Comparison of ENCODE assay signal across 8 cellular contexts in genomic region chr7:143837223-143837622, GRCh38.
DNase-seq lines count a peak whose midpoint lies in the region; ATAC-seq and TF ChIP-seq lines count a peak whose summit lies in the region.
"Not testable (repeated sequence)": the region's sequence is repeated elsewhere in the genome, so short reads cannot be mapped to it uniquely, and the experiment has no call there.

No MANE protein-coding gene starts in this region.

- H3K27ac ChIP-seq in DND-41 (ENCODE audit: low read length): not testable (repeated sequence)

- not testable (repeated sequence) for H4K20me1 ChIP-seq in DND-41 (ENCODE audit: insufficient read depth, low read length)

- H2AFZ ChIP-seq in DND-41 (ENCODE audit: low read depth, low read length): not testable (repeated sequence)

- H3K27ac Mint-ChIP-seq in osteocyte (ENCODE audit: unreplicated experiment): not testable (repeated sequence)

- DNase-seq in DND-41 (peak; percentile 89), T-helper 2 cell (peak in 4 of 5 experiments; percentile 75 to 96 (median 90)), osteocyte (ENCODE audit: extremely low spot score, unreplicated experiment) (peak; percentile 98)
- peak; percentile 99 for DNase-seq in activated effector memory CD4-positive, alpha-beta T cell treated with anti-CD3 and anti-CD28 coated beads, Interleukin-2, amount 50 U/mL, for 16 hours
- not testable (repeated sequence) for DNase-seq in fibroblast of the aortic adventitia (ENCODE audit: low read depth)
- DNase-seq in stimulated activated CD8-positive, alpha-beta memory T cell treated with anti-CD3 and anti-CD28 coated beads, Interleukin-4, amount 100 ng/mL, for 48 hours: peak; percentile 99

- not testable (repeated sequence) for H3K4me1 Mint-ChIP-seq in osteocyte (ENCODE audit: unreplicated experiment)

- not testable (repeated sequence) for H3K4me2 ChIP-seq in DND-41 (ENCODE audit: insufficient read depth, low read length)

- peak; percentile 42 for TF ChIP-seq CTCF in DND-41 (IDR thresholded peaks at IDR 0.05; ENCODE audit: borderline replicate concordance, extremely low read depth, low read length, poor library complexity, severe bottlenecking)
- peak; percentile 48 for TF ChIP-seq CTCF in fibroblast of the aortic adventitia (IDR thresholded peaks at IDR 0.05; ENCODE audit: insufficient read depth, low read length)
- peak; percentile 60 for TF ChIP-seq CTCF in osteocyte (IDR thresholded peaks at IDR 0.05)

- H3K36me3 ChIP-seq in DND-41 (ENCODE audit: insufficient read depth, low read length): not testable (repeated sequence)

- H3K9me3 Mint-ChIP-seq in osteocyte (ENCODE audit: unreplicated experiment): not testable (repeated sequence)

- H3K27me3 Mint-ChIP-seq in osteocyte (ENCODE audit: unreplicated experiment): not testable (repeated sequence)

- ATAC-seq in DND-41 (ENCODE audit: insufficient read depth, low read depth): peak; percentile 75
- ATAC-seq in GM21367 (IDR thresholded peaks at IDR 0.05; ENCODE audit: unreplicated experiment): peak; percentile 52
- ATAC-seq in HG03135 (IDR thresholded peaks at IDR 0.05; ENCODE audit: unreplicated experiment): peak; percentile 69

- H3K4me3 Mint-ChIP-seq in osteocyte (ENCODE audit: unreplicated experiment): not testable (repeated sequence)

- not testable (repeated sequence) for H3K27me3 ChIP-seq in DND-41 (ENCODE audit: insufficient read depth, low read length, poor library complexity)

- H3K36me3 Mint-ChIP-seq in osteocyte (ENCODE audit: unreplicated experiment): not testable (repeated sequence)

- H3K9me3 ChIP-seq in DND-41 (ENCODE audit: insufficient read depth, low read length, severe bottlenecking): not testable (repeated sequence)

- H3K9ac ChIP-seq in DND-41 (ENCODE audit: low read depth, low read length): not testable (repeated sequence)

- peak overlapping the region in 1 of 2 experiments; percentile 44; a peak in 1 of 4 replicates for H3K4me3 ChIP-seq in DND-41 (ENCODE audit: low read depth in 1 of 2, low read length in 2 of 2)
- H3K4me3 ChIP-seq in fibroblast of the aortic adventitia (ENCODE audit: low read depth, low read length): not testable (repeated sequence)

- H3K4me1 ChIP-seq in DND-41 (ENCODE audit: insufficient read depth, low read length): not testable (repeated sequence)

- not testable (repeated sequence) for H3K79me2 ChIP-seq in DND-41 (ENCODE audit: insufficient read depth, low read length)
